Comparison of ENCODE assay signal across 9 cellular contexts in the genomic region with DNA sequence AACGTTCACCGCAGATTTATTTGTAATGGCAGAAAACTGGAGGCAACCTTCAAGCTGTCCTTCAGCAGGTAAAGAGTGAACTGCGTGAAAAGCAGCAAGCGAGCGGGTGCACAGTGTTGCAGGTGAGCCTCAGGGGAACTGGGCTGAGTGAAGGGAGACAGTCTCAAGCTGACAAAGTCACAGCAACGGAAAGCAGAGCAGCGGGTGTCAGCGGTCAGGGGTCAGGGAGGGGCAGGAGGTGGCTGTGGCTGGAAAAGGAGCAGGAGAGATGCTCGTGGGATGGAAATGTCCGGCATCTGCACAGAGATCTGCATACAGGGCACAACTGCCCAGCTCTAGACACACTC. TPM values are rescaled to one million over a fixed set of nuclear protein-coding genes. Genes with fewer than 3 reads are reported as not detected.
A peak's percentile ranks its signal among the peaks of the same experiment; 100 is the strongest.
DNase-seq lines count a peak whose midpoint lies in the region; ATAC-seq lines count a peak whose summit lies in the region.
"Had no signal": no experiment of that assay in that cellular context is flagged by ENCODE, and none has a peak within 500 bp of the region (broad histone marks: within the 10 kb centered on the region; RNA-seq: fewer than 3 reads in every experiment).

No MANE protein-coding gene starts in this region.

- peaks cover 8% of the 10 kb centered on the region for H3K36me3 Mint-ChIP-seq in activated CD4-positive, alpha-beta T cell treated with anti-CD3 and anti-CD28 coated beads, Interleukin-2, amount 10 ng/mL, durations not matched to agents 7 days and 5 days (ENCODE audit: low read depth)

- POLR2A ChIA-PET in activated CD4-positive, alpha-beta T cell treated with anti-CD3 and anti-CD28 coated beads, Interleukin-2, amount 10 ng/mL, durations not matched to agents 7 days and 5 days (lab: Charles Lee): interaction anchor here (1.4 kb wide), 1 partner anchor 10 kb away, joined by 6 read pairs; no protein-coding TSS in a partner anchor

- peak; percentile 47 for ATAC-seq in GM21447 (IDR thresholded peaks at IDR 0.05; ENCODE audit: unreplicated experiment)

- DNase-seq in ELF-1 (ENCODE audit: low read depth, low spot score) (peak; percentile 3), left kidney (ENCODE audit: low read depth, low spot score) (peak; percentile 32), hepatic stellate cell (ENCODE audit: low spot score) (no peak), NCI-H774 (lab: John Stamatoyannopoulos, UW) (no peak), NCI-H446 treated with DMSO at 0.1 percent for 48 hours (lab: John Stamatoyannopoulos, UW) (no peak)
- DNase-seq in activated CD4-positive, alpha-beta T cell treated with anti-CD3 and anti-CD28 coated beads, Interleukin-2, amount 10 ng/mL, durations not matched to agents 7 days and 5 days: peak; percentile 63
- DNase-seq: NCI-H526 treated with DMSO at 0.1 percent for 48 hours had no signal

- H3K27ac Mint-ChIP-seq in activated CD4-positive, alpha-beta T cell treated with anti-CD3 and anti-CD28 coated beads, Interleukin-2, amount 10 ng/mL, durations not matched to agents 7 days and 5 days: no peak overlapping the region

- no peak overlapping the region for H3K4me3 Mint-ChIP-seq in activated CD4-positive, alpha-beta T cell treated with anti-CD3 and anti-CD28 coated beads, Interleukin-2, amount 10 ng/mL, durations not matched to agents 7 days and 5 days

- CTCF ChIA-PET in activated CD4-positive, alpha-beta T cell treated with anti-CD3 and anti-CD28 coated beads, Interleukin-2, amount 10 ng/mL, durations not matched to agents 7 days and 5 days (lab: Charles Lee): interaction anchor here (1.3 to 1.4 kb wide), 3 partner anchors 13 to 31 kb away, joined by 3 read pairs; no protein-coding TSS in a partner anchor

- H3K9me3 Mint-ChIP-seq in activated CD4-positive, alpha-beta T cell treated with anti-CD3 and anti-CD28 coated beads, Interleukin-2, amount 10 ng/mL, durations not matched to agents 7 days and 5 days: no peaks in the 10 kb centered on the region

- peaks cover 22% of the 10 kb centered on the region for H3K4me1 Mint-ChIP-seq in activated CD4-positive, alpha-beta T cell treated with anti-CD3 and anti-CD28 coated beads, Interleukin-2, amount 10 ng/mL, durations not matched to agents 7 days and 5 days

- peaks cover 5% of the 10 kb centered on the region for H3K27me3 Mint-ChIP-seq in activated CD4-positive, alpha-beta T cell treated with anti-CD3 and anti-CD28 coated beads, Interleukin-2, amount 10 ng/mL, durations not matched to agents 7 days and 5 days

RNA-seq across cellular contexts. Expression of gene RASA3, which starts 8.5 kb away (rescaled TPM):
- 100 to 1,000 TPM; 114 to 115 TPM for total RNA-seq in activated CD4-positive, alpha-beta T cell treated with anti-CD3 and anti-CD28 coated beads, Interleukin-2, amount 10 ng/mL, durations not matched to agents 7 days and 5 days

RNA-seq across cellular contexts. Expression of gene CFAP97D2, which starts 38.2 kb away (rescaled TPM):
- total RNA-seq in activated CD4-positive, alpha-beta T cell treated with anti-CD3 and anti-CD28 coated beads, Interleukin-2, amount 10 ng/mL, durations not matched to agents 7 days and 5 days: not detected
- total RNA-seq: temporal lobe had no signal

Comparison
In these comparisons a context has a peak if more than half of its experiments do, and no peak if none do; other contexts are left out.
1. DNase-seq: peak in ELF-1 (single experiment), activated CD4-positive, alpha-beta T cell treated with anti-CD3 and anti-CD28 coated beads, Interleukin-2, amount 10 ng/mL, durations not matched to agents 7 days and 5 days (single experiment) and left kidney (single experiment); none in hepatic stellate cell (single experiment), NCI-H774 (single experiment) and NCI-H446 treated with DMSO at 0.1 percent for 48 hours (single experiment).